Comparison of ENCODE assay signal across 12 cellular contexts in the genomic region with DNA sequence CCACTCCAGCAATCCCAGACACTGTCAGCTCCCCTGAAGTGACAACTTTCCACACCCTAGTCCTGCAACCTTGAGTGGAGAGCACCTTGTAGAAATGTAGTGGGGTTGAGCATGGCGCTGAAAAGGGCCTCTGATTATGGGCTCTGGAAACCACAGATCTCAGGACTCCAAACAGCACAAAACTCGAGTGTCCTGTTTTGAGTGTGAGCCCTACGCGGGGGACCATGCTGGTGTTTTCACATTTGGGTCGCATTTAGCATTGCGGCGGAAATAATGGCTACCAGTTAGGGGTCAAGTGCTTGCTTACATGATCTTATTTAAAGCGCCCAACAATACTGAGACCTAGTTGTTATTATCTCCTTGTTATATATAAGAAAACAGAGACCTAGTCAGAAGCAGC. TPM values are rescaled to one million over a fixed set of nuclear protein-coding genes. Genes with fewer than 3 reads are reported as not detected.
DNase-seq lines count a peak whose midpoint lies in the region; ATAC-seq and TF ChIP-seq lines count a peak whose summit lies in the region.
"Not testable (repeated sequence)": the region's sequence is repeated elsewhere in the genome, so short reads cannot be mapped to it uniquely, and the experiment has no call there.
"Had no signal": no experiment of that assay in that cellular context is flagged by ENCODE, and none has a peak within 500 bp of the region (broad histone marks: within the 10 kb centered on the region; RNA-seq: fewer than 3 reads in every experiment).

No MANE protein-coding gene starts in this region.

- peak overlapping the region; percentile 99 for H3K27ac Mint-ChIP-seq in CD4-positive, alpha-beta T cell
- peak overlapping the region; percentile 96 to 98 for H3K27ac Mint-ChIP-seq in T-cell
- peak overlapping the region; percentile 99 for H3K27ac Mint-ChIP-seq in activated CD4-positive, alpha-beta memory T cell treated with anti-CD3 and anti-CD28 coated beads for 36 hours
- H3K27ac Mint-ChIP-seq in activated T-cell treated with anti-CD3 and anti-CD28 coated beads, Interleukin-2, amount 50 U/mL, for 72 hours = peak overlapping the region; percentile 100
- H3K27ac Mint-ChIP-seq in activated naive CD4-positive, alpha-beta T cell treated with anti-CD3 and anti-CD28 coated beads, Interleukin-2, amount 50 U/mL, for 72 hours = peak overlapping the region; percentile 100
- peak overlapping the region; percentile 96 to 97 for H3K27ac Mint-ChIP-seq in effector memory CD8-positive, alpha-beta T cell
- H3K27ac Mint-ChIP-seq in natural killer cell treated with Interleukin-12 subunit alpha and Interleukin-12 subunit beta and Interleukin-15 and Interleukin-18, amount 100 ng/mL, for 72 hours = peak overlapping the region; percentile 98 to 99

- POLR2A ChIA-PET in CD4-positive, alpha-beta T cell (lab: Charles Lee) = interaction anchor here (1.2 to 11.7 kb wide), 8 partner anchors 12 to 304 kb away, joined by 3 to 412 read pairs (median 16); partner anchors contain the start of gene TTF2
- POLR2A ChIA-PET in T-cell (lab: Charles Lee) = interaction anchor here (0.6 to 3.8 kb wide), 7 partner anchors 8 to 304 kb away, joined by 3 to 51 read pairs (median 6); partner anchors contain the start of gene TTF2 (in 1 of the 2)
- POLR2A ChIA-PET in activated CD4-positive, alpha-beta memory T cell treated with anti-CD3 and anti-CD28 coated beads for 36 hours (lab: Charles Lee) = interaction anchor here (1.5 to 19.5 kb wide), 7 partner anchors 11 to 380 kb away, joined by 5 to 803 read pairs (median 44); no protein-coding TSS in a partner anchor

- peaks cover 62% of the 10 kb centered on the region for H3K4me1 Mint-ChIP-seq in CD4-positive, alpha-beta T cell (ENCODE audit: low read depth)
- peaks cover 46 to 81% (median 49%) of the 10 kb centered on the region in 3 donors for H3K4me1 Mint-ChIP-seq in T-cell
- H3K4me1 Mint-ChIP-seq in activated CD4-positive, alpha-beta memory T cell treated with anti-CD3 and anti-CD28 coated beads for 36 hours (ENCODE audit: low read depth) = peaks cover 36% of the 10 kb centered on the region
- peaks cover 29% of the 10 kb centered on the region for H3K4me1 Mint-ChIP-seq in activated T-cell treated with anti-CD3 and anti-CD28 coated beads, Interleukin-2, amount 50 U/mL, for 72 hours (ENCODE audit: low read depth)
- H3K4me1 Mint-ChIP-seq in effector memory CD8-positive, alpha-beta T cell (ENCODE audit: low read depth in 2 of 2) = peaks cover 34 to 47% of the 10 kb centered on the region in 2 donors
- H3K4me1 Mint-ChIP-seq in natural killer cell treated with Interleukin-12 subunit alpha and Interleukin-12 subunit beta and Interleukin-15 and Interleukin-18, amount 100 ng/mL, for 72 hours (ENCODE audit: low read depth in 2 of 2) = peaks cover 47% of the 10 kb centered on the region in 2 donors

- H3K27me3 Mint-ChIP-seq in CD4-positive, alpha-beta T cell; T-cell; activated CD4-positive, alpha-beta memory T cell treated with anti-CD3 and anti-CD28 coated beads for 36 hours; activated T-cell treated with anti-CD3 and anti-CD28 coated beads, Interleukin-2, amount 50 U/mL, for 72 hours (ENCODE audit: low read depth); effector memory CD8-positive, alpha-beta T cell; natural killer cell treated with Interleukin-12 subunit alpha and Interleukin-12 subunit beta and Interleukin-15 and Interleukin-18, amount 100 ng/mL, for 72 hours: not testable (repeated sequence)

- not testable (repeated sequence) for DNase-seq in CD4-positive, alpha-beta T cell; T-cell; effector memory CD8-positive, alpha-beta T cell; natural killer cell treated with Interleukin-12 subunit alpha and Interleukin-12 subunit beta and Interleukin-15 and Interleukin-18, amount 100 ng/mL, for 72 hours (ENCODE audit: low spot score); stimulated activated naive CD8-positive, alpha-beta T cell treated with anti-CD3 and anti-CD28 coated beads, Interleukin-15, Interleukin-2, amounts not matched to agents 100 U/mL and 50 U/mL, for 24 hours
- DNase-seq in activated CD4-positive, alpha-beta memory T cell treated with anti-CD3 and anti-CD28 coated beads for 36 hours = peak; percentile 55
- DNase-seq in activated T-cell treated with anti-CD3 and anti-CD28 coated beads, Interleukin-2, amount 50 U/mL, for 72 hours = peak; percentile 42 to 50
- peak in 1 of 2 donors; percentile 61 for DNase-seq in activated naive CD4-positive, alpha-beta T cell treated with anti-CD3 and anti-CD28 coated beads, Interleukin-2, amount 50 U/mL, for 72 hours (ENCODE audit: low spot score in 2 of 2)

- not testable (repeated sequence) for H3K27me3 ChIP-seq in CD4-positive, alpha-beta T cell (ENCODE audit: control insufficient read depth, insufficient read depth, low read length)

- H3K27ac ChIP-seq in CD4-positive, alpha-beta T cell (ENCODE audit: low read depth, low read length) = peak overlapping the region; percentile 81

- peak overlapping the region; percentile 97 for H3K4me3 Mint-ChIP-seq in CD4-positive, alpha-beta T cell
- H3K4me3 Mint-ChIP-seq in T-cell = peak overlapping the region; percentile 96 to 100 (median 99)
- H3K4me3 Mint-ChIP-seq in activated CD4-positive, alpha-beta memory T cell treated with anti-CD3 and anti-CD28 coated beads for 36 hours = peak overlapping the region; percentile 99
- H3K4me3 Mint-ChIP-seq in activated T-cell treated with anti-CD3 and anti-CD28 coated beads, Interleukin-2, amount 50 U/mL, for 72 hours = peak overlapping the region; percentile 98 to 99
- peak overlapping the region; percentile 91 to 99 for H3K4me3 Mint-ChIP-seq in effector memory CD8-positive, alpha-beta T cell
- peak overlapping the region; percentile 98 for H3K4me3 Mint-ChIP-seq in natural killer cell treated with Interleukin-12 subunit alpha and Interleukin-12 subunit beta and Interleukin-15 and Interleukin-18, amount 100 ng/mL, for 72 hours

- CTCF ChIA-PET in CD4-positive, alpha-beta T cell (lab: Charles Lee) = interaction anchor here (0.9 to 4.1 kb wide), 4 partner anchors 7 to 71 kb away, joined by 4 to 33 read pairs (median 6); no protein-coding TSS in a partner anchor
- CTCF ChIA-PET in T-cell (lab: Charles Lee) = interaction anchor here (0.6 to 3.8 kb wide), 8 partner anchors 11 to 340 kb away, joined by 3 to 66 read pairs (median 3); no protein-coding TSS in a partner anchor
- CTCF ChIA-PET in activated CD4-positive, alpha-beta memory T cell treated with anti-CD3 and anti-CD28 coated beads for 36 hours (lab: Charles Lee) = interaction anchor here (1.9 to 6.8 kb wide), 5 partner anchors 8 to 304 kb away, joined by 5 to 60 read pairs (median 15); partner anchors contain the start of gene TTF2

- not testable (repeated sequence) for H3K9me3 Mint-ChIP-seq in CD4-positive, alpha-beta T cell; T-cell; activated CD4-positive, alpha-beta memory T cell treated with anti-CD3 and anti-CD28 coated beads for 36 hours; activated T-cell treated with anti-CD3 and anti-CD28 coated beads, Interleukin-2, amount 50 U/mL, for 72 hours; activated naive CD4-positive, alpha-beta T cell treated with anti-CD3 and anti-CD28 coated beads, Interleukin-2, amount 50 U/mL, for 72 hours; effector memory CD8-positive, alpha-beta T cell; natural killer cell treated with Interleukin-12 subunit alpha and Interleukin-12 subunit beta and Interleukin-15 and Interleukin-18, amount 100 ng/mL, for 72 hours

- not testable (repeated sequence) for ATAC-seq in CD4-positive, alpha-beta T cell (ENCODE audit: poor library complexity)
- peak in 3 of 4 experiments; percentile 5 to 16 (median 5) for ATAC-seq in T-cell (replicated peaks in 1 of 4)
- ATAC-seq in activated T-cell treated with anti-CD3 and anti-CD28 coated beads, Interleukin-2, amount 50 U/mL, for 72 hours (replicated peaks in 1 of 2) = peak; percentile 44 to 48
- peak; percentile 29 to 33 for ATAC-seq in activated naive CD4-positive, alpha-beta T cell treated with anti-CD3 and anti-CD28 coated beads, Interleukin-2, amount 50 U/mL, for 72 hours
- ATAC-seq in effector memory CD8-positive, alpha-beta T cell (replicated peaks) = peak; percentile 14
- ATAC-seq in natural killer cell treated with Interleukin-12 subunit alpha and Interleukin-12 subunit beta and Interleukin-15 and Interleukin-18, amount 100 ng/mL, for 72 hours = peak; percentile 50 to 68
- ATAC-seq in stimulated activated naive CD8-positive, alpha-beta T cell treated with anti-CD3 and anti-CD28 coated beads, Interleukin-15, Interleukin-2, amounts not matched to agents 100 U/mL and 50 U/mL, for 24 hours = peak; percentile 11

- TF ChIP-seq CTCF in CD4-positive, alpha-beta T cell (IDR thresholded peaks at IDR 0.05) = not testable (repeated sequence)

- peaks cover 72% of the 10 kb centered on the region for H3K36me3 Mint-ChIP-seq in CD4-positive, alpha-beta T cell (ENCODE audit: low read depth)
- H3K36me3 Mint-ChIP-seq in T-cell = peaks cover 45% of the 10 kb centered on the region
- peaks cover 77% of the 10 kb centered on the region for H3K36me3 Mint-ChIP-seq in activated CD4-positive, alpha-beta memory T cell treated with anti-CD3 and anti-CD28 coated beads for 36 hours
- peaks cover 49 to 65% of the 10 kb centered on the region in 2 donors for H3K36me3 Mint-ChIP-seq in activated T-cell treated with anti-CD3 and anti-CD28 coated beads, Interleukin-2, amount 50 U/mL, for 72 hours (ENCODE audit: insufficient read depth in 2 of 2)
- H3K36me3 Mint-ChIP-seq in activated naive CD4-positive, alpha-beta T cell treated with anti-CD3 and anti-CD28 coated beads, Interleukin-2, amount 50 U/mL, for 72 hours = peaks cover 73 to 74% of the 10 kb centered on the region in 2 donors
- peaks cover 63% of the 10 kb centered on the region for H3K36me3 Mint-ChIP-seq in effector memory CD8-positive, alpha-beta T cell (ENCODE audit: insufficient read depth)
- H3K36me3 Mint-ChIP-seq in natural killer cell treated with Interleukin-12 subunit alpha and Interleukin-12 subunit beta and Interleukin-15 and Interleukin-18, amount 100 ng/mL, for 72 hours = peaks cover 49% of the 10 kb centered on the region

- intact Hi-C loops in CD4-positive, alpha-beta T cell (cut with DNase I, micrococcal nuclease) = loop anchor here in 1 of 2 experiments (10.0 kb wide), 1 partner anchor 849 kb away; the partner anchor contains the start of gene TENT5C
- intact Hi-C loops in activated CD4-positive, alpha-beta memory T cell treated with anti-CD3 and anti-CD28 coated beads for 36 hours (cut with micrococcal nuclease) = not testable (repeated sequence)

- H3K9me3 ChIP-seq in CD4-positive, alpha-beta T cell (ENCODE audit: control insufficient read depth, low read length) = not testable (repeated sequence)

RNA-seq across cellular contexts. Expression of gene CD2, which starts 1.9 kb away (rescaled TPM):
- 100 to 1,000 TPM; 150 to 151 TPM for total RNA-seq in CD4-positive, alpha-beta T cell
- total RNA-seq in T-cell = 100 to 1,000 TPM; 119 to 209 (median 158) TPM
- total RNA-seq in activated CD4-positive, alpha-beta memory T cell treated with anti-CD3 and anti-CD28 coated beads for 36 hours = 100 to 1,000 TPM; 335 to 355 TPM
- 100 to 1,000 TPM; 232 to 298 TPM for total RNA-seq in activated T-cell treated with anti-CD3 and anti-CD28 coated beads, Interleukin-2, amount 50 U/mL, for 72 hours
- total RNA-seq in activated naive CD4-positive, alpha-beta T cell treated with anti-CD3 and anti-CD28 coated beads, Interleukin-2, amount 50 U/mL, for 72 hours = 100 to 1,000 TPM; 291 to 437 TPM
- 100 to 1,000 TPM in 1 of 2 donors, 10 to 100 TPM in 1; 71.4 to 140 TPM for total RNA-seq in natural killer cell treated with Interleukin-12 subunit alpha and Interleukin-12 subunit beta and Interleukin-15 and Interleukin-18, amount 100 ng/mL, for 72 hours
- total RNA-seq: Caco-2, H1, HT-29, IMR-90 had no signal
